13 cellular contexts compared by ENCODE assay signal in the genomic region with DNA sequence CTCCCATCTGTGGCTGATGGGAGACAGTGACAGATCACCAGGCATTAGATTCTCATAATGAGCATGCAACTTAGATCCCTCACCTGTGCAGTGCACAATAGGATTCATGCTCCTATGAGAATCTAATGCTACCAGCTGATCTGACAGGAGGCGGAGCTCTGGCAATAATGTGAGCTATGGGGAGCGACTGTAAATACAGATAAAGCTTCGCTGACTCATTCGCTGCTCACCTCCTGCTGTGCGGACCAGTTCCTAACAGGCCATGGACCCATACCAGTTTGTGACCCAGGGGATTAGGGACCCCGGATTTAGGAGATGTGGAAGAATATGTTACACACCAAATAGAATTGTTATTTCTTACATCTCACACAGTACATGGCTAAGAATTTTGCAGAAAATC. TPM values are rescaled to one million over a fixed set of nuclear protein-coding genes. Genes with fewer than 3 reads are reported as not detected.
DNase-seq lines count a peak whose midpoint lies in the region; ATAC-seq and TF ChIP-seq lines count a peak whose summit lies in the region.
"Had no signal": no experiment of that assay in that cellular context is flagged by ENCODE, and none has a peak within 500 bp of the region (broad histone marks: within the 10 kb centered on the region; RNA-seq: fewer than 3 reads in every experiment).

No MANE protein-coding gene starts in this region.

- H3K36me3 Mint-ChIP-seq in HFFc6 (ENCODE audit: low read depth) (no peaks in the 10 kb centered on the region), mesothelial cell of epicardium (no peaks in the 10 kb centered on the region)

- H3K4me3 Mint-ChIP-seq in HFFc6 (no peak overlapping the region), mesothelial cell of epicardium (no peak overlapping the region)
- H3K4me3 Mint-ChIP-seq: activated T-helper 1 cell treated with anti-CD3 and anti-CD28 coated beads, Interleukin-12 subunit alpha, Interleukin-12 subunit beta, Interleukin-2, Interleukin-4 antibody, amounts not matched to agents 30 ng/mL and 10 ng/mL and 1 ng/mL, durations not matched to agents 14 hours and 24 hours and 36 hours had no signal

- H3K36me3 ChIP-seq in SJCRH30 (no peaks in the 10 kb centered on the region), hepatocyte (replicated peaks; ENCODE audit: insufficient read depth, low read depth) (no peaks in the 10 kb centered on the region)

- H3K27ac Mint-ChIP-seq in HFFc6 (no peak overlapping the region), mesothelial cell of epicardium (no peak overlapping the region)
- H3K27ac Mint-ChIP-seq: activated T-helper 1 cell treated with anti-CD3 and anti-CD28 coated beads, Interleukin-12 subunit alpha, Interleukin-12 subunit beta, Interleukin-2, Interleukin-4 antibody, amounts not matched to agents 30 ng/mL and 10 ng/mL and 1 ng/mL, durations not matched to agents 14 hours and 24 hours and 36 hours had no signal

- TF ChIP-seq CTCF in hepatocyte (IDR thresholded peaks at IDR 0.05; ENCODE audit: poor library complexity) (no peak), HFFc6 (IDR thresholded peaks at IDR 0.05) (no peak), mesothelial cell of epicardium (IDR thresholded peaks at IDR 0.05; ENCODE audit: unreplicated experiment) (no peak)

- H3K4me2 ChIP-seq in hepatocyte, result no peak overlapping the region

- H3K9me3 Mint-ChIP-seq in HFFc6 (no peaks in the 10 kb centered on the region), mesothelial cell of epicardium (no peaks in the 10 kb centered on the region)
- H3K9me3 Mint-ChIP-seq: activated T-helper 1 cell treated with anti-CD3 and anti-CD28 coated beads, Interleukin-12 subunit alpha, Interleukin-12 subunit beta, Interleukin-2, Interleukin-4 antibody, amounts not matched to agents 30 ng/mL and 10 ng/mL and 1 ng/mL, durations not matched to agents 14 hours and 24 hours and 36 hours had no signal

- 49% methylated on average over 6 of the region's 6 CpGs for WGBS in hepatocyte (ENCODE audit: low lambda C conversion rate, missing lambda C conversion rate)

- no peaks in the 10 kb centered on the region for H4K20me1 ChIP-seq in hepatocyte (ENCODE audit: insufficient read depth, poor library complexity, severe bottlenecking)

- no peak for ATAC-seq in HG03457 (IDR thresholded peaks at IDR 0.05; ENCODE audit: unreplicated experiment)

- no peak overlapping the region for H2AFZ ChIP-seq in hepatocyte

- H3K4me1 ChIP-seq in SJCRH30 (peaks cover 21% of the 10 kb centered on the region), hepatocyte (ENCODE audit: insufficient read depth) (no peaks in the 10 kb centered on the region)

- H3K9me3 ChIP-seq in SJCRH30 (replicated peaks), result no peaks in the 10 kb centered on the region
- no peaks in the 10 kb centered on the region for H3K9me3 ChIP-seq in hepatocyte (ENCODE audit: low read depth)

- H3K79me2 ChIP-seq in hepatocyte, result no peaks in the 10 kb centered on the region

- no peaks in the 10 kb centered on the region for H3K27me3 ChIP-seq in SJCRH30
- H3K27me3 ChIP-seq in hepatocyte, result no peaks in the 10 kb centered on the region

- H3K4me3 ChIP-seq in SJCRH30 (no peak overlapping the region), hepatocyte (no peak overlapping the region)

- DNase-seq in COLO668 (lab: John Stamatoyannopoulos, UW; ENCODE audit: unreplicated experiment) (peak; percentile 25), HT1080 (ENCODE audit: low read depth) (peak; percentile 55), SJCRH30 (peak; percentile 63 to 73), hepatocyte (ENCODE audit: low spot score) (peak; percentile 64), HFFc6 (no peak), mesothelial cell of epicardium (ENCODE audit: low spot score in 2 of 2, unreplicated experiment in 2 of 2) (no peak), NCI-H1105 treated with DMSO at 0.1 percent for 48 hours (lab: John Stamatoyannopoulos, UW) (no peak)
- DNase-seq: NK-92 treated with Interleukin-12 subunit alpha and Interleukin-12 subunit beta, amount 100 ng/mL, for 24 hours; nucleus accumbens; stimulated activated CD4-positive, alpha-beta T cell treated with anti-CD3 and anti-CD28 coated beads, Interleukin-2, amount 100 ng/mL, for 48 hours had no signal

- H3K27me3 Mint-ChIP-seq in HFFc6 (ENCODE audit: insufficient read depth), result peaks cover 9% of the 10 kb centered on the region; the same call in 1 of the 2 replicates
- no peaks in the 10 kb centered on the region for H3K27me3 Mint-ChIP-seq in mesothelial cell of epicardium (ENCODE audit: low read depth)

- H3K4me1 Mint-ChIP-seq in HFFc6 (ENCODE audit: low read depth) (no peaks in the 10 kb centered on the region), mesothelial cell of epicardium (no peaks in the 10 kb centered on the region)

- H3K27ac ChIP-seq in SJCRH30 (no peak overlapping the region), hepatocyte (no peak overlapping the region)

- no peaks in the 10 kb centered on the region for H3K9me2 ChIP-seq in hepatocyte (replicated peaks; ENCODE audit: insufficient read depth)

RNA-seq across cellular contexts. Expression of gene ARGFX, which starts 6.7 kb away (rescaled TPM):
- total RNA-seq in HT1080 (2014; rRNA removed; shearing (Covaris generic)), result not detected in 2 replicates
- polyA plus RNA-seq in HT1080 (2015; cell fraction: cytosol; rRNA removed), result not detected in 2 replicates
- not detected in 2 replicates for polyA plus RNA-seq in HT1080 (2015; cell fraction: nucleus; rRNA removed)
- total RNA-seq in SJCRH30 (2014; rRNA removed; shearing (Covaris generic)), result 1.1 and 1.2 TPM in 2 replicates
- total RNA-seq in hepatocyte, result not detected in 2 replicates
- not detected in 2 replicates for polyA plus RNA-seq in hepatocyte
- total RNA-seq in HFFc6 (2021; fragmentation: NEBNext Ultra II Directional; extraction: Animal tissue kit (Norgen Biotek cat#: 25700)), result not detected
- total RNA-seq in mesothelial cell of epicardium, result not detected in 3 replicates
- total RNA-seq: activated T-helper 1 cell treated with anti-CD3 and anti-CD28 coated beads, Interleukin-12 subunit alpha, Interleukin-12 subunit beta, Interleukin-2, Interleukin-4 antibody, amounts not matched to agents 30 ng/mL and 10 ng/mL and 1 ng/mL, durations not matched to agents 14 hours and 24 hours and 36 hours; subcutaneous adipose tissue had no signal

RNA-seq across cellular contexts. Expression of gene FBXO40, which starts 18.7 kb away (rescaled TPM):
- 0.03 and 0.05 TPM in 2 replicates for total RNA-seq in HT1080 (2014; rRNA removed; shearing (Covaris generic))
- polyA plus RNA-seq in HT1080 (2015; cell fraction: cytosol; rRNA removed), result 0.02 and 0.06 TPM in 2 replicates
- polyA plus RNA-seq in HT1080 (2015; cell fraction: nucleus; rRNA removed), result 0.03 and 0.14 TPM in 2 replicates
- 0.02 and 0.03 TPM in 2 replicates for total RNA-seq in SJCRH30 (2014; rRNA removed; shearing (Covaris generic))
- total RNA-seq in hepatocyte (not detected in 2 replicates), mesothelial cell of epicardium (not detected in 3 replicates)
- polyA plus RNA-seq in hepatocyte, result not detected in 2 replicates
- not detected for total RNA-seq in HFFc6 (2021; fragmentation: NEBNext Ultra II Directional; extraction: Animal tissue kit (Norgen Biotek cat#: 25700))
- total RNA-seq: activated T-helper 1 cell treated with anti-CD3 and anti-CD28 coated beads, Interleukin-12 subunit alpha, Interleukin-12 subunit beta, Interleukin-2, Interleukin-4 antibody, amounts not matched to agents 30 ng/mL and 10 ng/mL and 1 ng/mL, durations not matched to agents 14 hours and 24 hours and 36 hours had no signal

RNA-seq across cellular contexts. Expression of gene POLQ, which starts 28.7 kb away (rescaled TPM):
- 17.3 and 18.2 TPM in 2 replicates for total RNA-seq in HT1080 (2014; rRNA removed; shearing (Covaris generic))
- 5.3 and 6.5 TPM in 2 replicates for polyA plus RNA-seq in HT1080 (2015; cell fraction: cytosol; rRNA removed)
- polyA plus RNA-seq in HT1080 (2015; cell fraction: nucleus; rRNA removed), result 18.5 and 19.9 TPM in 2 replicates
- total RNA-seq in SJCRH30 (2014; rRNA removed; shearing (Covaris generic)), result 23.5 and 27.2 TPM in 2 replicates
- total RNA-seq in hepatocyte (1.4 and 2.5 TPM in 2 replicates), mesothelial cell of epicardium (4.2 to 6.2 TPM (median 4.9 TPM) in 3 replicates)
- polyA plus RNA-seq in hepatocyte, result 0.68 and 1.3 TPM in 2 replicates
- total RNA-seq in HFFc6 (2021; fragmentation: NEBNext Ultra II Directional; extraction: Animal tissue kit (Norgen Biotek cat#: 25700)), result 1 to 10 TPM; 3.3 to 7.7 (median 7.0) TPM

Comparison
In these comparisons a context has a peak if more than half of its experiments do, and no peak if none do; other contexts are left out.
1. DNase-seq: peak in COLO668 (single experiment), HT1080 (single experiment), SJCRH30 (2 of 2) and hepatocyte (single experiment); none in HFFc6 (single experiment), mesothelial cell of epicardium (0 of 2) and NCI-H1105 treated with DMSO at 0.1 percent for 48 hours (single experiment).